17 cellular contexts compared by ENCODE assay signal in genomic region chr14:101151930-101152310, GRCh38.
"Had no signal": no experiment of that assay in that cellular context is flagged by ENCODE, and none has a peak within 500 bp of the region (broad histone marks: within the 10 kb centered on the region; RNA-seq: fewer than 3 reads in every experiment).

No MANE protein-coding gene starts in this region.

- H3K27ac ChIP-seq: left lung, pancreas, psoas muscle, right atrium auricular region, thyroid gland, upper lobe of right lung had no signal

- H3K4me3 ChIP-seq: left lung, lung, pancreas, psoas muscle, right atrium auricular region, thyroid gland, upper lobe of right lung had no signal

- ATAC-seq: activated CD4-positive, alpha-beta T cell treated with anti-CD3 and anti-CD28 coated beads for 36 hours; activated T-cell treated with anti-CD3 and anti-CD28 coated beads, Interleukin-2, amount 50 U/mL, for 4 hours; left lung; natural killer cell; pancreas; psoas muscle had no signal

- H3K27me3 ChIP-seq: pancreas, right atrium auricular region, thyroid gland had no signal

- DNase-seq: activated CD4-positive, alpha-beta T cell treated with anti-CD3 and anti-CD28 coated beads for 36 hours; activated CD4-positive, alpha-beta T cell treated with anti-CD3 and anti-CD28 coated beads, Interleukin-2, amount 50 U/mL, for 48 hours; activated CD8-positive, alpha-beta memory T cell treated with anti-CD3 and anti-CD28 coated beads, Interleukin-2, amount 50 U/mL, for 48 hours; activated naive CD4-positive, alpha-beta T cell; activated T-cell treated with anti-CD3 and anti-CD28 coated beads, Interleukin-2, amount 50 U/mL, for 4 hours; foreskin fibroblast; left lung; natural killer cell; pancreas; psoas muscle; stimulated activated CD4-positive, alpha-beta T cell treated with anti-CD3 and anti-CD28 coated beads, Interleukin-12 subunit alpha, Interleukin-12 subunit beta, amount 100 ng/mL, for 4 hours; stimulated activated CD4-positive, alpha-beta T cell treated with anti-CD3 and anti-CD28 coated beads, Interleukin-4, amount 100 ng/mL, for 4 hours; T-helper 9 cell; thyroid gland; upper lobe of right lung had no signal

- H3K4me1 ChIP-seq: left lung, pancreas, psoas muscle, right atrium auricular region, thyroid gland, upper lobe of right lung had no signal

- H3K9me3 ChIP-seq: pancreas, psoas muscle, thyroid gland, upper lobe of right lung had no signal

- H3K36me3 ChIP-seq: left lung, pancreas, right atrium auricular region, thyroid gland, upper lobe of right lung had no signal
